In the genomic region with DNA sequence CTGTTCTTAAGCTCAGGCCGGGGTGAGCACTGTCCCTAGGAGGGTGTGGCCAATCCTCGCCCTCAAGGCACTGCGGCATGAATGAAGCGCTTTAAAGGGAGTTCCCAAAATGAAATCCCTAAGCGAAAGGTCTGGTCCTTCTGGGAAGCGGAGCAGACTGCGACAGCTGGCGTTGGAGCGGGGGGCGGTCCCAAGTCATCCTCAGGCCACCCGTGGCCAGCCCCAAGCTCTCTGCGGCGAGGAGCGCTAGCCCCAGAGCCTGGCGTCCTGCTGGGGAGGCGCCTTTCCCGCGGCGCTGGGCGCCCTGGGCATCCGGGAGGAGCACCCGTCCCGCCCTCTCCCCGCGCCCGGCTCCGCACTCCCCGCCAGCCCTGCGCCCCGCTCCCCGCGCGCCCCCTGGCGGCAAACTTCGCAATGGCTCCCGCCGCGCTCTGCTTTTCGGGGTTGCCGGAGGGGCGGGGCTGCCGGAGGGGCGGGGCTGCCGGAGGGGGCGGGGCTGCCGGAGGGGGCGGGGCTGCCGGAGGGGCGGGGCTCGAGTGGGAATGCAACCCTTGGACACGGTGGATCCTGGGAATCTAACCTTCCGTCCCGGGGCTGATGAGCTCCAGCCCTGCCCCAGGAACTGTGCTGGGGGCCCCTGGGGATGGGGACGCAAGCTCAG, we compare ENCODE assay signal across 1 cellular context.
TF ChIP-seq lines count a peak whose summit lies in the region.

No MANE protein-coding gene starts in this region.

TF ChIP-seq in WTC11, 78 proteins besides CTCF, POLR2A, EP300 and RAD21 (continued from another document):
- TF ChIP-seq, protein P1, sequence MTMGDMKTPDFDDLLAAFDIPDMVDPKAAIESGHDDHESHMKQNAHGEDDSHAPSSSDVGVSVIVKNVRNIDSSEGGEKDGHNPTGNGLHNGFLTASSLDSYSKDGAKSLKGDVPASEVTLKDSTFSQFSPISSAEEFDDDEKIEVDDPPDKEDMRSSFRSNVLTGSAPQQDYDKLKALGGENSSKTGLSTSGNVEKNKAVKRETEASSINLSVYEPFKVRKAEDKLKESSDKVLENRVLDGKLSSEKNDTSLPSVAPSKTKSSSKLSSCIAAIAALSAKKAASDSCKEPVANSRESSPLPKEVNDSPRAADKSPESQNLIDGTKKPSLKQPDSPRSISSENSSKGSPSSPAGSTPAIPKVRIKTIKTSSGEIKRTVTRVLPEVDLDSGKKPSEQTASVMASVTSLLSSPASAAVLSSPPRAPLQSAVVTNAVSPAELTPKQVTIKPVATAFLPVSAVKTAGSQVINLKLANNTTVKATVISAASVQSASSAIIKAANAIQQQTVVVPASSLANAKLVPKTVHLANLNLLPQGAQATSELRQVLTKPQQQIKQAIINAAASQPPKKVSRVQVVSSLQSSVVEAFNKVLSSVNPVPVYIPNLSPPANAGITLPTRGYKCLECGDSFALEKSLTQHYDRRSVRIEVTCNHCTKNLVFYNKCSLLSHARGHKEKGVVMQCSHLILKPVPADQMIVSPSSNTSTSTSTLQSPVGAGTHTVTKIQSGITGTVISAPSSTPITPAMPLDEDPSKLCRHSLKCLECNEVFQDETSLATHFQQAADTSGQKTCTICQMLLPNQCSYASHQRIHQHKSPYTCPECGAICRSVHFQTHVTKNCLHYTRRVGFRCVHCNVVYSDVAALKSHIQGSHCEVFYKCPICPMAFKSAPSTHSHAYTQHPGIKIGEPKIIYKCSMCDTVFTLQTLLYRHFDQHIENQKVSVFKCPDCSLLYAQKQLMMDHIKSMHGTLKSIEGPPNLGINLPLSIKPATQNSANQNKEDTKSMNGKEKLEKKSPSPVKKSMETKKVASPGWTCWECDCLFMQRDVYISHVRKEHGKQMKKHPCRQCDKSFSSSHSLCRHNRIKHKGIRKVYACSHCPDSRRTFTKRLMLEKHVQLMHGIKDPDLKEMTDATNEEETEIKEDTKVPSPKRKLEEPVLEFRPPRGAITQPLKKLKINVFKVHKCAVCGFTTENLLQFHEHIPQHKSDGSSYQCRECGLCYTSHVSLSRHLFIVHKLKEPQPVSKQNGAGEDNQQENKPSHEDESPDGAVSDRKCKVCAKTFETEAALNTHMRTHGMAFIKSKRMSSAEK (CRISPR knock-in tag; IDR thresholded peaks at IDR 0.05; ENCODE audit: borderline replicate concordance), result no peak
- TF ChIP-seq RORB (CRISPR knock-in tag; IDR thresholded peaks at IDR 0.05) (no peak), TCF7 (CRISPR knock-in tag; IDR thresholded peaks at IDR 0.05; ENCODE audit: low read depth) (no peak), TEAD1 (CRISPR knock-in tag; IDR thresholded peaks at IDR 0.05) (no peak)
- TF ChIP-seq, protein P2, sequence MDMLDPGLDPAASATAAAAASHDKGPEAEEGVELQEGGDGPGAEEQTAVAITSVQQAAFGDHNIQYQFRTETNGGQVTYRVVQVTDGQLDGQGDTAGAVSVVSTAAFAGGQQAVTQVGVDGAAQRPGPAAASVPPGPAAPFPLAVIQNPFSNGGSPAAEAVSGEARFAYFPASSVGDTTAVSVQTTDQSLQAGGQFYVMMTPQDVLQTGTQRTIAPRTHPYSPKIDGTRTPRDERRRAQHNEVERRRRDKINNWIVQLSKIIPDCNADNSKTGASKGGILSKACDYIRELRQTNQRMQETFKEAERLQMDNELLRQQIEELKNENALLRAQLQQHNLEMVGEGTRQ (CRISPR knock-in tag; IDR thresholded peaks at IDR 0.05), result 0 out of 2 replicates have a peak, but pooled peaks have one; percentile 6
- TF ChIP-seq, protein P3, sequence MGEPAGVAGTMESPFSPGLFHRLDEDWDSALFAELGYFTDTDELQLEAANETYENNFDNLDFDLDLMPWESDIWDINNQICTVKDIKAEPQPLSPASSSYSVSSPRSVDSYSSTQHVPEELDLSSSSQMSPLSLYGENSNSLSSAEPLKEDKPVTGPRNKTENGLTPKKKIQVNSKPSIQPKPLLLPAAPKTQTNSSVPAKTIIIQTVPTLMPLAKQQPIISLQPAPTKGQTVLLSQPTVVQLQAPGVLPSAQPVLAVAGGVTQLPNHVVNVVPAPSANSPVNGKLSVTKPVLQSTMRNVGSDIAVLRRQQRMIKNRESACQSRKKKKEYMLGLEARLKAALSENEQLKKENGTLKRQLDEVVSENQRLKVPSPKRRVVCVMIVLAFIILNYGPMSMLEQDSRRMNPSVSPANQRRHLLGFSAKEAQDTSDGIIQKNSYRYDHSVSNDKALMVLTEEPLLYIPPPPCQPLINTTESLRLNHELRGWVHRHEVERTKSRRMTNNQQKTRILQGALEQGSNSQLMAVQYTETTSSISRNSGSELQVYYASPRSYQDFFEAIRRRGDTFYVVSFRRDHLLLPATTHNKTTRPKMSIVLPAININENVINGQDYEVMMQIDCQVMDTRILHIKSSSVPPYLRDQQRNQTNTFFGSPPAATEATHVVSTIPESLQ (CRISPR knock-in tag; IDR thresholded peaks at IDR 0.05), result no peak
- TF ChIP-seq, protein P4, sequence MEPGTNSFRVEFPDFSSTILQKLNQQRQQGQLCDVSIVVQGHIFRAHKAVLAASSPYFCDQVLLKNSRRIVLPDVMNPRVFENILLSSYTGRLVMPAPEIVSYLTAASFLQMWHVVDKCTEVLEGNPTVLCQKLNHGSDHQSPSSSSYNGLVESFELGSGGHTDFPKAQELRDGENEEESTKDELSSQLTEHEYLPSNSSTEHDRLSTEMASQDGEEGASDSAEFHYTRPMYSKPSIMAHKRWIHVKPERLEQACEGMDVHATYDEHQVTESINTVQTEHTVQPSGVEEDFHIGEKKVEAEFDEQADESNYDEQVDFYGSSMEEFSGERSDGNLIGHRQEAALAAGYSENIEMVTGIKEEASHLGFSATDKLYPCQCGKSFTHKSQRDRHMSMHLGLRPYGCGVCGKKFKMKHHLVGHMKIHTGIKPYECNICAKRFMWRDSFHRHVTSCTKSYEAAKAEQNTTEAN (CRISPR knock-in tag; IDR thresholded peaks at IDR 0.05), result no peak
